Comparison of ENCODE assay signal across 25 cellular contexts in genomic region chr10:124266468-124267230, GRCh38.
DNase-seq lines count a peak whose midpoint lies in the region; ATAC-seq and TF ChIP-seq lines count a peak whose summit lies in the region.
"Had no signal": no experiment of that assay in that cellular context is flagged by ENCODE, and none has a peak within 500 bp of the region (broad histone marks: within the 10 kb centered on the region; RNA-seq: fewer than 3 reads in every experiment).

No MANE protein-coding gene starts in this region.

- no peak overlapping the region for H2AFZ ChIP-seq in GM23248

- H3K4me2 ChIP-seq in GM23248 (ENCODE audit: unreplicated experiment) = no peak overlapping the region

- no peaks in the 10 kb centered on the region for H3K9me3 Mint-ChIP-seq in endothelial cell (ENCODE audit: unreplicated experiment)
- H3K9me3 Mint-ChIP-seq: activated naive CD8-positive, alpha-beta T cell treated with anti-CD3 and anti-CD28 coated beads, Interleukin-2, amount 10 ng/mL, durations not matched to agents 7 days and 5 days had no signal

- H3K4me3 ChIP-seq in GM23248 = no peak overlapping the region
- H3K4me3 ChIP-seq in RWPE2 (ENCODE audit: severe bottlenecking) = no peak overlapping the region
- H3K4me3 ChIP-seq in epithelial cell of esophagus (ENCODE audit: low read length) = no peak overlapping the region
- H3K4me3 ChIP-seq: psoas muscle, stomach, tibial artery had no signal

- in situ Hi-C loops in GM23248 (cut with MboI) = no loop called here

- H3K36me3 ChIP-seq in GM23248 (ENCODE audit: low read depth) (no peaks in the 10 kb centered on the region), RWPE2 (ENCODE audit: low read depth) (no peaks in the 10 kb centered on the region)
- H3K36me3 ChIP-seq: brain microvascular endothelial cell, stomach, tibial artery had no signal

- H3K4me1 Mint-ChIP-seq in endothelial cell (ENCODE audit: unreplicated experiment) = peaks cover 4% of the 10 kb centered on the region
- H3K4me1 Mint-ChIP-seq: activated naive CD8-positive, alpha-beta T cell treated with anti-CD3 and anti-CD28 coated beads, Interleukin-2, amount 10 ng/mL, durations not matched to agents 7 days and 5 days had no signal

- ATAC-seq in RWPE2 (ENCODE audit: low read depth) (peak; percentile 57; the same call in 2 of the 3 replicates), GM21529 (IDR thresholded peaks at IDR 0.05; ENCODE audit: unreplicated experiment) (no peak)
- ATAC-seq: CD8-positive, alpha-beta T cell had no signal

- no peaks in the 10 kb centered on the region for H3K9me2 ChIP-seq in GM23248 (ENCODE audit: insufficient read depth)

- no peaks in the 10 kb centered on the region for H3F3A ChIP-seq in GM23248 (ENCODE audit: insufficient read depth)

- WGBS in GM23248 (ENCODE audit: low coverage in 1 of 2, low lambda C conversion rate in 2 of 2, missing lambda C conversion rate in 2 of 2), 2 experiments = 47 to 57% methylated on average over 12 to 15 of the region's 15 CpGs

- no peak overlapping the region for H3K4me3 Mint-ChIP-seq in endothelial cell (ENCODE audit: unreplicated experiment)
- H3K4me3 Mint-ChIP-seq: activated CD4-positive, alpha-beta memory T cell treated with anti-CD3 and anti-CD28 coated beads for 36 hours; activated naive CD8-positive, alpha-beta T cell treated with anti-CD3 and anti-CD28 coated beads, Interleukin-2, amount 10 ng/mL, durations not matched to agents 7 days and 5 days; CD8-positive, alpha-beta T cell had no signal

- no peak overlapping the region for H3K9ac ChIP-seq in GM23248

- H3K36me3 Mint-ChIP-seq in endothelial cell (ENCODE audit: low read depth, unreplicated experiment) = no peaks in the 10 kb centered on the region
- H3K36me3 Mint-ChIP-seq: activated CD4-positive, alpha-beta memory T cell treated with anti-CD3 and anti-CD28 coated beads for 36 hours; activated naive CD8-positive, alpha-beta T cell treated with anti-CD3 and anti-CD28 coated beads, Interleukin-2, amount 10 ng/mL, durations not matched to agents 7 days and 5 days; CD8-positive, alpha-beta T cell had no signal

- H3K27me3 ChIP-seq in GM23248 (replicated peaks; ENCODE audit: insufficient read depth) (no peaks in the 10 kb centered on the region; the same call in 1 of the 2 replicates), RWPE2 (ENCODE audit: insufficient read depth, poor library complexity, severe bottlenecking) (no peaks in the 10 kb centered on the region)
- H3K27me3 ChIP-seq: brain microvascular endothelial cell, stomach, tibial artery had no signal

- H4K20me1 ChIP-seq in GM23248 (ENCODE audit: insufficient read depth) = no peaks in the 10 kb centered on the region

- DNase-seq in GM23248 = peak; percentile 28
- DNase-seq in RWPE2 (ENCODE audit: low spot score) = peak; percentile 47
- peak; percentile 60 for DNase-seq in epithelial cell of esophagus (ENCODE audit: low read depth)
- DNase-seq in renal cortical epithelial cell (ENCODE audit: low read depth) = peak; percentile 9
- no peak for DNase-seq in LoVo (ENCODE audit: low spot score)
- DNase-seq in endothelial cell (ENCODE audit: low spot score) = no peak
- DNase-seq: activated CD4-positive, alpha-beta memory T cell treated with anti-CD3 and anti-CD28 coated beads for 36 hours; activated CD4-positive, CD25-positive, alpha-beta regulatory T cell; activated effector memory CD4-positive, alpha-beta T cell treated with Interleukin-2 at 50 U/mL for 16 hours; activated naive CD8-positive, alpha-beta T cell treated with anti-CD3 and anti-CD28 coated beads, Interleukin-2, amount 10 ng/mL, durations not matched to agents 7 days and 5 days; brain microvascular endothelial cell; CD8-positive, alpha-beta T cell; cortex of kidney; DMS 273 treated with DMSO at 0.1 percent for 48 hours; KG1; kidney; NCI-H1048; NCI-H187; NCI-H69; SHP77; stimulated activated CD8-positive, alpha-beta memory T cell treated with anti-CD3 and anti-CD28 coated beads, Interleukin-4, amount 100 ng/mL, for 48 hours; stomach had no signal

- no peaks in the 10 kb centered on the region for H3K9me3 ChIP-seq in GM23248 (ENCODE audit: low read depth)
- H3K9me3 ChIP-seq in RWPE2 (ENCODE audit: severe bottlenecking) = no peaks in the 10 kb centered on the region
- H3K9me3 ChIP-seq: psoas muscle, tibial artery had no signal

- H3K27me3 Mint-ChIP-seq in endothelial cell (ENCODE audit: unreplicated experiment) = peaks cover 15% of the 10 kb centered on the region
- H3K27me3 Mint-ChIP-seq: activated CD4-positive, alpha-beta memory T cell treated with anti-CD3 and anti-CD28 coated beads for 36 hours had no signal

- H3K27ac Mint-ChIP-seq in endothelial cell (ENCODE audit: unreplicated experiment) = no peak overlapping the region
- H3K27ac Mint-ChIP-seq: activated CD4-positive, alpha-beta memory T cell treated with anti-CD3 and anti-CD28 coated beads for 36 hours; activated naive CD8-positive, alpha-beta T cell treated with anti-CD3 and anti-CD28 coated beads, Interleukin-2, amount 10 ng/mL, durations not matched to agents 7 days and 5 days; CD8-positive, alpha-beta T cell had no signal

- TF ChIP-seq CTCF in RWPE2 (IDR thresholded peaks at IDR 0.05; ENCODE audit: poor library complexity, severe bottlenecking) (no peak), epithelial cell of esophagus (IDR thresholded peaks at IDR 0.05; ENCODE audit: insufficient read depth, low read depth, low read length, missing control alignments) (no peak), endothelial cell (IDR thresholded peaks at IDR 0.05; ENCODE audit: unreplicated experiment) (no peak)

- H3K4me1 ChIP-seq in GM23248 (ENCODE audit: insufficient read depth) (no peaks in the 10 kb centered on the region), RWPE2 (ENCODE audit: insufficient read depth, poor library complexity, severe bottlenecking) (no peaks in the 10 kb centered on the region)
- H3K4me1 ChIP-seq: psoas muscle, stomach had no signal

- H3K27ac ChIP-seq in GM23248 = no peak overlapping the region
- H3K27ac ChIP-seq in RWPE2 (ENCODE audit: poor library complexity, severe bottlenecking) = no peak overlapping the region
- H3K27ac ChIP-seq: brain microvascular endothelial cell, psoas muscle, stomach had no signal

- no peaks in the 10 kb centered on the region for H3K79me2 ChIP-seq in GM23248 (ENCODE audit: insufficient read depth)

Comparison
In these comparisons a context has a peak if more than half of its experiments do, and no peak if none do; other contexts are left out.
1. DNase-seq: peak in GM23248 (single experiment), RWPE2 (single experiment), epithelial cell of esophagus (single experiment) and renal cortical epithelial cell (single experiment); none in LoVo (single experiment) and endothelial cell (single experiment).